Comparison of ENCODE assay signal across 19 cellular contexts in genomic region chr3:158737987-158738615, GRCh38.
"Had no signal": no experiment of that assay in that cellular context is flagged by ENCODE, and none has a peak within 500 bp of the region (broad histone marks: within the 10 kb centered on the region; RNA-seq: fewer than 3 reads in every experiment).

No MANE protein-coding gene starts in this region.

- H3K36me3 ChIP-seq: neutrophil, thoracic aorta, upper lobe of right lung had no signal

- H3K27ac ChIP-seq: neutrophil, thoracic aorta, upper lobe of right lung had no signal

- ATAC-seq: activated T-cell treated with anti-CD3 and anti-CD28 coated beads, Interleukin-2, amount 50 U/mL, for 72 hours; left ventricle myocardium superior; natural killer cell; T-cell; upper lobe of right lung had no signal

- H3K27me3 ChIP-seq: neutrophil, upper lobe of right lung had no signal

- H3K9me3 ChIP-seq: neutrophil, thoracic aorta, upper lobe of right lung had no signal

- H3K4me3 ChIP-seq: thoracic aorta, upper lobe of right lung had no signal

- DNase-seq: activated CD4-positive, alpha-beta T cell treated with anti-CD3 and anti-CD28 coated beads, Interleukin-2, amount 10 ng/mL, durations not matched to agents 7 days and 5 days; activated CD4-positive, CD25-positive, alpha-beta regulatory T cell; activated gamma-delta T cell treated with Interleukin-2 at 50 U/mL for 16 hours; activated naive CD8-positive, alpha-beta T cell treated with anti-CD3 and anti-CD28 coated beads for 36 hours; activated T-cell treated with anti-CD3 and anti-CD28 coated beads, Interleukin-2, amount 50 U/mL, for 72 hours; endodermal cell; erythroblast; hypothalamus; kidney glomerular epithelial cell; left ventricle myocardium superior; mesenchymal stem cell; natural killer cell; retina; stimulated activated CD4-positive, alpha-beta T cell treated with anti-CD3 and anti-CD28 coated beads, Interleukin-12 subunit alpha, Interleukin-12 subunit beta, amount 100 ng/mL, for 4 hours; stimulated activated CD4-positive, alpha-beta T cell treated with anti-CD3 and anti-CD28 coated beads, Interleukin-2, amount 100 ng/mL, for 24 hours; T-cell; upper lobe of right lung had no signal
